ENCODE assay signal across 8 cellular contexts in genomic region chr11:15509082-15509481, GRCh38.
"Had no signal": no experiment of that assay in that cellular context is flagged by ENCODE, and none has a peak within 500 bp of the region (broad histone marks: within the 10 kb centered on the region; RNA-seq: fewer than 3 reads in every experiment).

No MANE protein-coding gene starts in this region.

- FAIRE-seq: G401.6, GM12878, GM12891, GM12892, GM18507, GM19239 had no signal

- DNase-seq: GDM1, GF-D8 had no signal

- ATAC-seq: GM12878 had no signal

- H3K4me3 ChIP-seq: GM12878 had no signal
